13 cellular contexts compared by ENCODE assay signal in genomic region chr4:112112590-112113170, GRCh38. TPM values are rescaled to one million over a fixed set of nuclear protein-coding genes. Genes with fewer than 3 reads are reported as not detected.
DNase-seq lines count a peak whose midpoint lies in the region; ATAC-seq, FAIRE-seq and TF ChIP-seq lines count a peak whose summit lies in the region.
"Had no signal": no experiment of that assay in that cellular context is flagged by ENCODE, and none has a peak within 500 bp of the region (broad histone marks: within the 10 kb centered on the region; RNA-seq: fewer than 3 reads in every experiment).

No MANE protein-coding gene starts in this region.

- no peak for FAIRE-seq in urothelium cell line (lab: Jason Lieb, UNC)
- FAIRE-seq: TTC549 had no signal

- peak overlapping the region; percentile 38; the same call in 1 of the 2 replicates for H2AFZ ChIP-seq in Loucy (ENCODE audit: low read length)

- ATAC-seq in body of pancreas (peak; percentile 59), lower lobe of right lung (peak; percentile 31 to 33), heart left ventricle (no peak), GM21737 (IDR thresholded peaks at IDR 0.05; ENCODE audit: unreplicated experiment) (no peak)
- ATAC-seq: activated CD8-positive, alpha-beta T cell treated with anti-CD3 and anti-CD28 coated beads, Interleukin-2, amount 10 ng/mL, durations not matched to agents 7 days and 5 days; stimulated activated effector memory CD8-positive, alpha-beta T cell treated with anti-CD3 and anti-CD28 coated beads, Interleukin-12 subunit alpha, Interleukin-12 subunit beta, amount 100 ng/mL, for 72 hours had no signal

- H3K9me3 ChIP-seq in BLaER1: peaks cover 12% of the 10 kb centered on the region
- H3K9me3 ChIP-seq in Loucy (ENCODE audit: insufficient read depth, low read depth, low read length): no peaks in the 10 kb centered on the region
- no peaks in the 10 kb centered on the region for H3K9me3 ChIP-seq in body of pancreas
- H3K9me3 ChIP-seq in lower lobe of right lung: no peaks in the 10 kb centered on the region
- H3K9me3 ChIP-seq in heart left ventricle: no peaks in the 10 kb centered on the region

- H3K9me2 ChIP-seq in Loucy (replicated peaks; ENCODE audit: low read depth, low read length): no peaks in the 10 kb centered on the region

- intact Hi-C loops in body of pancreas (cut with DNase I): no loop called here
- intact Hi-C loops in lower lobe of right lung (cut with DNase I): no loop called here
- intact Hi-C loops in heart left ventricle (cut with DNase I): no loop called here

- WGBS in body of pancreas, 2 donors: 74 to 79% methylated on average over 2 of the region's 2 CpGs
- 89 to 96% (median 94%) methylated on average over 2 of the region's 2 CpGs for WGBS in heart left ventricle, 4 donors

- H4K20me1 ChIP-seq in BLaER1 (no peaks in the 10 kb centered on the region), Loucy (ENCODE audit: insufficient read depth, low read length, poor library complexity, severe bottlenecking) (no peaks in the 10 kb centered on the region)

- H3K79me2 ChIP-seq in Loucy (ENCODE audit: insufficient read depth, low read length): no peaks in the 10 kb centered on the region

- no peaks in the 10 kb centered on the region for H3K27me3 ChIP-seq in BLaER1
- no peaks in the 10 kb centered on the region for H3K27me3 ChIP-seq in Loucy (ENCODE audit: insufficient read depth, low read length, poor library complexity, severe bottlenecking)
- no peaks in the 10 kb centered on the region for H3K27me3 ChIP-seq in body of pancreas
- no peaks in the 10 kb centered on the region for H3K27me3 ChIP-seq in lower lobe of right lung (ENCODE audit: low read depth)
- H3K27me3 ChIP-seq in heart left ventricle: no peaks in the 10 kb centered on the region

- TF ChIP-seq POLR2A in body of pancreas (IDR thresholded peaks at IDR 0.05) (no peak), heart left ventricle (IDR thresholded peaks at IDR 0.05) (no peak)

- H3K27ac ChIP-seq in BLaER1 (no peak overlapping the region), body of pancreas (peak overlapping the region; percentile 13 to 41 (median 30)), lower lobe of right lung (peak overlapping the region; percentile 59), heart left ventricle (no peak overlapping the region)

- DNase-seq in body of pancreas (peak in 3 of 4 donors; percentile 5 to 34 (median 12)), lower lobe of right lung (no peak), COLO829 (ENCODE audit: low spot score) (no peak), heart left ventricle (no peak), urothelium cell line (ENCODE audit: low spot score) (no peak)
- DNase-seq: activated CD8-positive, alpha-beta T cell treated with anti-CD3 and anti-CD28 coated beads, Interleukin-2, amount 10 ng/mL, durations not matched to agents 7 days and 5 days; cortex of kidney; NCI-H146 had no signal

- H3K36me3 ChIP-seq in BLaER1: no peaks in the 10 kb centered on the region
- H3K36me3 ChIP-seq in Loucy (ENCODE audit: insufficient read depth, low read length): no peaks in the 10 kb centered on the region
- H3K36me3 ChIP-seq in body of pancreas (replicated peaks in 1 of 2; ENCODE audit: insufficient read depth in 1 of 2, low read depth in 2 of 2): no peaks in the 10 kb centered on the region
- H3K36me3 ChIP-seq in lower lobe of right lung: no peaks in the 10 kb centered on the region
- no peaks in the 10 kb centered on the region for H3K36me3 ChIP-seq in heart left ventricle

- no peak for TF ChIP-seq CTCF in Loucy (conservative IDR thresholded peaks at IDR 0.05; ENCODE audit: low read length)
- TF ChIP-seq CTCF in body of pancreas (IDR thresholded peaks at IDR 0.05): no peak
- TF ChIP-seq CTCF in lower lobe of right lung (IDR thresholded peaks at IDR 0.05): no peak
- TF ChIP-seq CTCF in heart left ventricle (IDR thresholded peaks at IDR 0.05): no peak

- no peaks in the 10 kb centered on the region for H3F3A ChIP-seq in Loucy (ENCODE audit: low read depth)

- H3K4me3 ChIP-seq in BLaER1: no peak overlapping the region; the same call in 1 of the 2 replicates
- no peak overlapping the region for H3K4me3 ChIP-seq in Loucy (ENCODE audit: low read length, poor library complexity, severe bottlenecking)
- H3K4me3 ChIP-seq in body of pancreas: no peak overlapping the region
- no peak overlapping the region for H3K4me3 ChIP-seq in lower lobe of right lung
- no peak overlapping the region for H3K4me3 ChIP-seq in heart left ventricle

- H3K4me1 ChIP-seq in BLaER1 (peaks cover 40% of the 10 kb centered on the region), Loucy (ENCODE audit: insufficient read depth, low read length, poor library complexity, severe bottlenecking) (peaks cover 30% of the 10 kb centered on the region), body of pancreas (peaks cover 22% of the 10 kb centered on the region), lower lobe of right lung (peaks cover 16% of the 10 kb centered on the region), heart left ventricle (peaks cover 0 to 27% (median 2%) of the 10 kb centered on the region in 12 donors)

- peak overlapping the region; percentile 50 for H3K4me2 ChIP-seq in BLaER1
- no peak overlapping the region for H3K4me2 ChIP-seq in Loucy (ENCODE audit: low read depth, low read length, poor library complexity, severe bottlenecking)

- H3K9ac ChIP-seq in BLaER1 (no peak overlapping the region), Loucy (ENCODE audit: low read depth, low read length, poor library complexity, severe bottlenecking) (no peak overlapping the region)

RNA-seq across cellular contexts. Expression of gene FAM241A, which starts 32.6 kb away (rescaled TPM):
- total RNA-seq in body of pancreas (1 to 10 TPM; 2.0 to 2.6 TPM), lower lobe of right lung (5.0 TPM), heart left ventricle (10 to 100 TPM in 1 of 9 donors, 1 to 10 TPM in 8; 5.4 to 10.3 (median 8.5) TPM)
- 1 to 10 TPM; 5.3 to 5.8 TPM for polyA plus RNA-seq in heart left ventricle

Comparison
In these comparisons a context has a peak if more than half of its experiments do, and no peak if none do; other contexts are left out.
1. H3K27ac ChIP-seq: peak in body of pancreas (4 of 4) and lower lobe of right lung (single experiment); none in BLaER1 (single experiment) and heart left ventricle (0 of 12).
2. ATAC-seq: peak in body of pancreas (single experiment) and lower lobe of right lung (2 of 2); none in heart left ventricle (0 of 4) and GM21737 (single experiment).
3. DNase-seq: peak in body of pancreas (3 of 4); none in lower lobe of right lung (single experiment), COLO829 (single experiment), heart left ventricle (0 of 5) and urothelium cell line (single experiment).